ENCODE assay signal across 8 cellular contexts in genomic region chrX:47483310-47484268, GRCh38. TPM values are rescaled to one million over a fixed set of nuclear protein-coding genes. Genes with fewer than 3 reads are reported as not detected.
DNase-seq lines count a peak whose midpoint lies in the region; ATAC-seq and TF ChIP-seq lines count a peak whose summit lies in the region.

No MANE protein-coding gene starts in this region.

- no peak for ATAC-seq in GM18873 (IDR thresholded peaks at IDR 0.05; ENCODE audit: low FRiP score, unreplicated experiment)

- H3K27me3 Mint-ChIP-seq in neural progenitor cell (ENCODE audit: insufficient read depth, low read depth), result no peaks in the 10 kb centered on the region

- H3K36me3 ChIP-seq in H7 (replicated peaks; ENCODE audit: control insufficient read depth, insufficient read depth, low read length) (no peaks in the 10 kb centered on the region), WERI-Rb-1 (no peaks in the 10 kb centered on the region), neural progenitor cell (no peaks in the 10 kb centered on the region)

- peak overlapping the region; percentile 65 for H2AFZ ChIP-seq in neural progenitor cell (replicated peaks)

- peak overlapping the region; percentile 83 for H3K9ac ChIP-seq in neural progenitor cell

- no peaks in the 10 kb centered on the region for H4K20me1 ChIP-seq in neural progenitor cell (ENCODE audit: low read depth)

- DNase-seq in AG04449 (ENCODE audit: low read depth, low spot score) (no peak), H7 (peak; percentile 31), WERI-Rb-1 (peak; percentile 11), fibroblast of pulmonary artery (ENCODE audit: low read depth) (peak; percentile 53), neural progenitor cell (ENCODE audit: low spot score) (peak; percentile 52), GF-D8 (lab: John Stamatoyannopoulos, UW) (no peak)
- no peak for DNase-seq in stimulated activated CD4-positive, alpha-beta T cell treated with anti-CD3 and anti-CD28 coated beads, Interleukin-1b, Interleukin-23, amount 100 ng/mL, for 48 hours

- H3K27ac ChIP-seq in WERI-Rb-1 (peak overlapping the region; percentile 96), neural progenitor cell (no peak overlapping the region)

- no peaks in the 10 kb centered on the region for H3K9me3 ChIP-seq in WERI-Rb-1 (ENCODE audit: severe bottlenecking)
- no peaks in the 10 kb centered on the region for H3K9me3 ChIP-seq in neural progenitor cell (ENCODE audit: low read depth)

- H3K27me3 ChIP-seq in H7 (ENCODE audit: control insufficient read depth, insufficient read depth, low read length) (no peaks in the 10 kb centered on the region), WERI-Rb-1 (ENCODE audit: insufficient read depth, low read depth, severe bottlenecking) (peaks cover 2% of the 10 kb centered on the region), neural progenitor cell (no peaks in the 10 kb centered on the region)

- peaks cover 5% of the 10 kb centered on the region for H3K9me3 Mint-ChIP-seq in neural progenitor cell

- H3K4me3 Mint-ChIP-seq in neural progenitor cell, result peak overlapping the region; percentile 85

- TF ChIP-seq CTCF in AG04449 (IDR thresholded peaks at IDR 0.05; ENCODE audit: insufficient read depth, low read length, missing control alignments) (no peak), WERI-Rb-1 (IDR thresholded peaks at IDR 0.05; ENCODE audit: low read depth, low read length) (no peak), fibroblast of pulmonary artery (IDR thresholded peaks at IDR 0.05; ENCODE audit: low read length, missing control alignments) (no peak), neural progenitor cell (IDR thresholded peaks at IDR 0.05) (no peak)

- POLR2A ChIA-PET in AG04449 (lab: Yijun Ruan, JAX), result interaction anchor here (0.6 kb wide), 2 partner anchors 18 to 167 kb away, joined by 3 read pairs; partner anchors contain the start of gene ELK1

- no peaks in the 10 kb centered on the region for H3F3A ChIP-seq in neural progenitor cell (ENCODE audit: low read depth)

- H3K79me2 ChIP-seq in neural progenitor cell (ENCODE audit: low read depth), result peaks cover 24% of the 10 kb centered on the region

- no peaks in the 10 kb centered on the region for H3K36me3 Mint-ChIP-seq in neural progenitor cell

- no peaks in the 10 kb centered on the region for H3K4me1 ChIP-seq in neural progenitor cell

- H3K4me3 ChIP-seq in AG04449 (ENCODE audit: low read depth, low read length) (peak overlapping the region; percentile 66), H7 (ENCODE audit: insufficient read depth, low read depth, low read length) (peak overlapping the region; percentile 56), WERI-Rb-1 (ENCODE audit: low read depth, low read length) (peak overlapping the region; percentile 67), fibroblast of pulmonary artery (replicated peaks; ENCODE audit: low read depth, low read length) (peak overlapping the region; percentile 62), neural progenitor cell (peak overlapping the region; percentile 72)

- peaks cover 19% of the 10 kb centered on the region for H3K4me1 Mint-ChIP-seq in neural progenitor cell

- CTCF ChIA-PET in AG04449 (lab: Yijun Ruan, JAX), result no interaction called here

- peak overlapping the region; percentile 85 for H3K27ac Mint-ChIP-seq in neural progenitor cell

- peak overlapping the region; percentile 83 for H3K4me2 ChIP-seq in neural progenitor cell

RNA-seq across cellular contexts. Expression of gene ZNF41, which starts 0.6 kb away (rescaled TPM):
- total RNA-seq in H7 (2014; rRNA removed; shearing (Covaris generic)), result 4.3 TPM in 2 replicates
- 5.1 and 6.5 TPM in 2 replicates for total RNA-seq in neural progenitor cell (ENCODE audit: low replicate concordance)

Comparison
In these comparisons a context has a peak if more than half of its experiments do, and no peak if none do; other contexts are left out.
1. DNase-seq: peak in H7 (single experiment), WERI-Rb-1 (single experiment), fibroblast of pulmonary artery (single experiment) and neural progenitor cell (single experiment); none in AG04449 (single experiment), stimulated activated CD4-positive, alpha-beta T cell treated with anti-CD3 and anti-CD28 coated beads, Interleukin-1b, Interleukin-23, amount 100 ng/mL, for 48 hours (single experiment) and GF-D8 (single experiment).
2. Peak in every context shown above with its lines, with median percentiles within 50 percentile points of each other: H3K4me3 ChIP-seq.